20 cellular contexts compared by ENCODE assay signal in genomic region chr4:3239342-3239741, GRCh38.
"Had no signal": no experiment of that assay in that cellular context is flagged by ENCODE, and none has a peak within 500 bp of the region (broad histone marks: within the 10 kb centered on the region; RNA-seq: fewer than 3 reads in every experiment).

No MANE protein-coding gene starts in this region.

- DNase-seq: activated CD4-positive, alpha-beta T cell treated with anti-CD3 and anti-CD28 coated beads for 4 hours; activated CD8-positive, alpha-beta memory T cell treated with anti-CD3 and anti-CD28 coated beads, Interleukin-2, amount 50 U/mL, for 4 hours; activated CD8-positive, alpha-beta T cell treated with anti-CD3 and anti-CD28 coated beads for 36 hours; activated naive CD4-positive, alpha-beta T cell treated with anti-CD3 and anti-CD28 coated beads, Interleukin-2, amount 50 U/mL, for 16 hours; activated naive CD8-positive, alpha-beta T cell treated with anti-CD3 and anti-CD28 coated beads, Interleukin-2, amount 10 ng/mL, durations not matched to agents 7 days and 5 days; activated T-cell treated with anti-CD3 and anti-CD28 coated beads, Interleukin-2, amount 50 U/mL, for 72 hours; anterior cingulate cortex; central memory CD4-positive, alpha-beta T cell; KG1; MG63; MV-4-11; NCI-H1436; NCI-H1694 treated with DMSO at 0.1 percent for 48 hours; NCI-H2029 treated with DMSO at 0.1 percent for 48 hours; NCI-H526 treated with DMSO at 0.1 percent for 48 hours; NCI-H82; PC-3; SHP77 treated with DMSO at 0.1 percent for 48 hours had no signal

- ATAC-seq: activated CD4-positive, CD25-positive, alpha-beta regulatory T cell treated with anti-CD3 and anti-CD28 coated beads, Interleukin-2, amount 50 U/mL, for 24 hours; activated CD8-positive, alpha-beta T cell treated with anti-CD3 and anti-CD28 coated beads for 36 hours; activated T-cell treated with anti-CD3 and anti-CD28 coated beads, Interleukin-2, amount 50 U/mL, for 72 hours; PC-3 had no signal

- H3K27ac Mint-ChIP-seq: activated CD8-positive, alpha-beta T cell treated with anti-CD3 and anti-CD28 coated beads for 36 hours; activated naive CD8-positive, alpha-beta T cell treated with anti-CD3 and anti-CD28 coated beads, Interleukin-2, amount 10 ng/mL, durations not matched to agents 7 days and 5 days; activated T-cell treated with anti-CD3 and anti-CD28 coated beads, Interleukin-2, amount 50 U/mL, for 72 hours; T-helper 1 cell treated with Interleukin-12 subunit alpha and Interleukin-12 subunit beta and Interleukin-4 antibody, amounts not matched to agents 30 μg/mL and 1 μg/mL, for 36 hours had no signal

- H3K27me3 Mint-ChIP-seq: activated CD8-positive, alpha-beta T cell treated with anti-CD3 and anti-CD28 coated beads for 36 hours; activated naive CD8-positive, alpha-beta T cell treated with anti-CD3 and anti-CD28 coated beads, Interleukin-2, amount 10 ng/mL, durations not matched to agents 7 days and 5 days had no signal

- H3K4me3 Mint-ChIP-seq: activated CD8-positive, alpha-beta T cell treated with anti-CD3 and anti-CD28 coated beads for 36 hours; activated naive CD8-positive, alpha-beta T cell treated with anti-CD3 and anti-CD28 coated beads, Interleukin-2, amount 10 ng/mL, durations not matched to agents 7 days and 5 days; activated T-cell treated with anti-CD3 and anti-CD28 coated beads, Interleukin-2, amount 50 U/mL, for 72 hours; T-helper 1 cell treated with Interleukin-12 subunit alpha and Interleukin-12 subunit beta and Interleukin-4 antibody, amounts not matched to agents 30 μg/mL and 1 μg/mL, for 36 hours had no signal

- H3K9me3 Mint-ChIP-seq: activated CD8-positive, alpha-beta T cell treated with anti-CD3 and anti-CD28 coated beads for 36 hours; activated naive CD8-positive, alpha-beta T cell treated with anti-CD3 and anti-CD28 coated beads, Interleukin-2, amount 10 ng/mL, durations not matched to agents 7 days and 5 days; activated T-cell treated with anti-CD3 and anti-CD28 coated beads, Interleukin-2, amount 50 U/mL, for 72 hours; T-helper 1 cell treated with Interleukin-12 subunit alpha and Interleukin-12 subunit beta and Interleukin-4 antibody, amounts not matched to agents 30 μg/mL and 1 μg/mL, for 36 hours had no signal
